Comparison of ENCODE assay signal across 23 cellular contexts in genomic region chr3:146750196-146750595, GRCh38.
DNase-seq lines count a peak whose midpoint lies in the region; ATAC-seq, FAIRE-seq and TF ChIP-seq lines count a peak whose summit lies in the region.
"Had no signal": no experiment of that assay in that cellular context is flagged by ENCODE, and none has a peak within 500 bp of the region (broad histone marks: within the 10 kb centered on the region; RNA-seq: fewer than 3 reads in every experiment).

No MANE protein-coding gene starts in this region.

- H3K4me3 Mint-ChIP-seq in natural killer cell = no peak overlapping the region
- no peak overlapping the region for H3K4me3 Mint-ChIP-seq in activated CD4-positive, alpha-beta memory T cell treated with anti-CD3 and anti-CD28 coated beads for 36 hours

- H3K27ac Mint-ChIP-seq in natural killer cell = no peak overlapping the region
- H3K27ac Mint-ChIP-seq in activated CD4-positive, alpha-beta memory T cell treated with anti-CD3 and anti-CD28 coated beads for 36 hours = no peak overlapping the region

- DNase-seq in EH (ENCODE audit: low read depth) (peak; percentile 92), HT1080 (ENCODE audit: low read depth) (peak; percentile 50), cerebellar cortex (ENCODE audit: low spot score) (peak; percentile 51), keratinocyte (ENCODE audit: low read depth, low spot score) (no peak), natural killer cell (no peak)
- no peak for DNase-seq in activated CD4-positive, alpha-beta memory T cell treated with anti-CD3 and anti-CD28 coated beads for 36 hours
- DNase-seq in activated CD4-positive, alpha-beta T cell treated with anti-CD3 and anti-CD28 coated beads, Interleukin-2, amount 50 U/mL, for 4 hours = no peak
- DNase-seq: activated CD4-positive, alpha-beta T cell treated with anti-CD3 and anti-CD28 coated beads for 1 hour; activated effector memory CD4-positive, alpha-beta T cell treated with anti-CD3 and anti-CD28 coated beads, Interleukin-2, amount 50 U/mL, for 16 hours; KBM-7; NCI-H1417; NCI-H774; OCI-M1; pancreas; small intestine; stimulated activated CD4-positive, alpha-beta T cell treated with anti-CD3 and anti-CD28 coated beads, Interleukin-4, amount 100 ng/mL, for 4 hours; substantia nigra; T1000 had no signal

- no peaks in the 10 kb centered on the region for H3K79me2 ChIP-seq in keratinocyte (ENCODE audit: control insufficient read depth, insufficient read depth, low read length)

- H3K9me1 ChIP-seq in keratinocyte (ENCODE audit: control insufficient read depth, extremely low read depth, insufficient read depth, low read length) = no peaks in the 10 kb centered on the region

- H3K36me3 Mint-ChIP-seq in natural killer cell = no peaks in the 10 kb centered on the region
- H3K36me3 Mint-ChIP-seq in activated CD4-positive, alpha-beta memory T cell treated with anti-CD3 and anti-CD28 coated beads for 36 hours = no peaks in the 10 kb centered on the region

- intact Hi-C loops in natural killer cell (cut with micrococcal nuclease) = no loop called here
- intact Hi-C loops in activated CD4-positive, alpha-beta memory T cell treated with anti-CD3 and anti-CD28 coated beads for 36 hours (cut with micrococcal nuclease) = no loop called here

- H2AFZ ChIP-seq in keratinocyte (ENCODE audit: control insufficient read depth, low read length) = no peak overlapping the region

- H3K4me1 Mint-ChIP-seq in natural killer cell = no peaks in the 10 kb centered on the region
- H3K4me1 Mint-ChIP-seq in activated CD4-positive, alpha-beta memory T cell treated with anti-CD3 and anti-CD28 coated beads for 36 hours (ENCODE audit: low read depth) = no peaks in the 10 kb centered on the region

- FAIRE-seq in keratinocyte (lab: Jason Lieb, UNC) = peak; percentile 46
- FAIRE-seq: pancreas, small intestine had no signal

- no peak overlapping the region for H3K27ac ChIP-seq in keratinocyte (ENCODE audit: control insufficient read depth, insufficient read depth, low read length)
- H3K27ac ChIP-seq: gastroesophageal sphincter, pancreas, SK-N-MC, vagina had no signal

- POLR2A ChIA-PET in activated CD4-positive, alpha-beta memory T cell treated with anti-CD3 and anti-CD28 coated beads for 36 hours (lab: Charles Lee) = no interaction called here

- H3K27me3 ChIP-seq in keratinocyte (ENCODE audit: control insufficient read depth, extremely low read depth, insufficient read depth, low read length) = no peaks in the 10 kb centered on the region
- H3K27me3 ChIP-seq: gastroesophageal sphincter, pancreas, vagina had no signal

- H4K20me1 ChIP-seq in keratinocyte (ENCODE audit: control insufficient read depth, extremely low read depth, insufficient read depth, low read length) = no peaks in the 10 kb centered on the region

- H3K9me3 ChIP-seq in keratinocyte (ENCODE audit: control insufficient read depth, low read depth, low read length) = no peaks in the 10 kb centered on the region
- H3K9me3 ChIP-seq: gastroesophageal sphincter, pancreas, vagina had no signal

- dilution Hi-C loops in keratinocyte (cut with MboI; ENCODE audit: extremely low pct_ligation_motif_present, low sequenced_read_pairs) = no loop called here

- ATAC-seq in natural killer cell (no peak), HG02610 (IDR thresholded peaks at IDR 0.05; ENCODE audit: unreplicated experiment) (no peak)
- ATAC-seq: gastroesophageal sphincter, left lobe of liver, pancreas had no signal

- H3K27me3 Mint-ChIP-seq in natural killer cell (ENCODE audit: low read depth in 2 of 2) = no peaks in the 10 kb centered on the region
- no peaks in the 10 kb centered on the region for H3K27me3 Mint-ChIP-seq in activated CD4-positive, alpha-beta memory T cell treated with anti-CD3 and anti-CD28 coated beads for 36 hours

- no peaks in the 10 kb centered on the region for H3K36me3 ChIP-seq in keratinocyte (ENCODE audit: control insufficient read depth in 2 of 2, extremely low read depth in 1 of 2, insufficient read depth in 2 of 2, low read length in 2 of 2)
- H3K36me3 ChIP-seq: gastroesophageal sphincter, pancreas, vagina had no signal

- peaks cover 15 to 25% of the 10 kb centered on the region in 2 donors for H3K9me3 Mint-ChIP-seq in natural killer cell
- no peaks in the 10 kb centered on the region for H3K9me3 Mint-ChIP-seq in activated CD4-positive, alpha-beta memory T cell treated with anti-CD3 and anti-CD28 coated beads for 36 hours

- CTCF ChIA-PET in activated CD4-positive, alpha-beta memory T cell treated with anti-CD3 and anti-CD28 coated beads for 36 hours (lab: Charles Lee) = no interaction called here

- no peak overlapping the region for H3K9ac ChIP-seq in keratinocyte (ENCODE audit: control insufficient read depth, extremely low read depth, insufficient read depth, low read length)

- peaks cover 7% of the 10 kb centered on the region for H3K4me1 ChIP-seq in keratinocyte (ENCODE audit: control insufficient read depth, extremely low read depth, insufficient read depth, low read length)
- H3K4me1 ChIP-seq: gastroesophageal sphincter, pancreas, vagina had no signal

- TF ChIP-seq CTCF in keratinocyte (optimal IDR thresholded peaks at IDR 0.05 in 1 of 3, IDR thresholded peaks at IDR 0.05 in 1 of 3, conservative IDR thresholded peaks at IDR 0.05 in 1 of 3; ENCODE audit: extremely low read depth in 1 of 3, insufficient read depth in 2 of 3, low read length in 3 of 3) (no peak), natural killer cell (IDR thresholded peaks at IDR 0.05) (no peak)

- no peak overlapping the region for H3K4me2 ChIP-seq in keratinocyte (ENCODE audit: control insufficient read depth, extremely low read depth, insufficient read depth, low read depth, low read length)

- no peak overlapping the region for H3K4me3 ChIP-seq in keratinocyte (ENCODE audit: control insufficient read depth in 2 of 3, extremely low read depth in 1 of 3, insufficient read depth in 2 of 3, low read depth in 1 of 3, low read length in 3 of 3)
- H3K4me3 ChIP-seq: gastroesophageal sphincter, pancreas, SK-N-MC, vagina had no signal

Comparison
In these comparisons a context has a peak if more than half of its experiments do, and no peak if none do; other contexts are left out.
1. DNase-seq: peak in EH (single experiment), HT1080 (single experiment) and cerebellar cortex (single experiment); none in keratinocyte (single experiment), natural killer cell (single experiment), activated CD4-positive, alpha-beta memory T cell treated with anti-CD3 and anti-CD28 coated beads for 36 hours (single experiment) and activated CD4-positive, alpha-beta T cell treated with anti-CD3 and anti-CD28 coated beads, Interleukin-2, amount 50 U/mL, for 4 hours (0 of 2).